In the genomic region with DNA sequence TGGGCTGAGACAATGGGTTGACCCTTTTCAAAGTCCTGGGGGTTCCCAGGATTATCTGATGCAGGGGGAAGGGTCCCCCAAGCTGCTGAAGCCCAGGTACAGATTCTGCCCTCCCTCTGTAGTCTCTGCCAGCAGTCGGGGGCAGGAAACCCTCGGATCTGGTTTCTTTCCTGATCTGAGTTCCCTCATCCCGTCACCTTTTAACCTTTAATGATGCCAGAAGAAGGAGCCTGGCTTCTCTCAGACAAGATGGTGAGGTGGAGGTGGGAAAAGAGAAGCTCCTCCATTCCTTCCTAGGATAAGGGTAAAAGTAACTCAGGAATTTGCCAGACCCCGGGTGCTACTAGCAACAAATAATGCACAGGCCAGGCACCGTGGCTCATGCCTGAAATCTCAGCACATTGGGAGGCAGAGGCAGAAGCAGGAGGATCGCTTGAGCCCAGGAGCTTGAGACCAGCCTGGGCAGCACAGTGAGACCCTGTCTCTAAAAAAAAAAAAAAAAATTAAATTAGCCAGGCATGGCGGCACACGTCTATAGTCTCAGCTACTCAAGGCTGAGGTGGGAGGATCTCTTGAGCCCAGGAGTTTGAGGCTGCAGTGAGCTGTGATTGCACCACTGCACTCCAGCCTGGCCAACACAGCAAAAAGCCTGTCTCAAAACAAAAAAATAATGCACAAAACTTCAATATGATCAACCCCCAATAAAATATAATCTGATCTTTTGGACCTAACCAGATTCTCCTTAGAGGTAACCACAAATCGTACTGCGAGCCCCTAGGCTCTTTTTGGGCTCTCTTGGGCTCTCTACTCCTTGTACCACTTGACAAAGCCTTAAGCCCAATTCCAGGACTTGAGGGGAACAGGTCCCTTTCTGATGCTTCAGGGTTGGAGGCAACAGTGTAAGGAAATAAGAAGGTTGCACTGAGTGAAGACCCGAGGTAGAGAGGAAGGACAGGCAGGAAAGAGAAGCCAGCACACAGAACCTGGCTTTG, we compare ENCODE assay signal across 12 cellular contexts. TPM values are rescaled to one million over a fixed set of nuclear protein-coding genes. Genes with fewer than 3 reads are reported as not detected.
DNase-seq lines count a peak whose midpoint lies in the region; ATAC-seq, FAIRE-seq and TF ChIP-seq lines count a peak whose summit lies in the region.
"Had no signal": no experiment of that assay in that cellular context is flagged by ENCODE, and none has a peak within 500 bp of the region (broad histone marks: within the 10 kb centered on the region; RNA-seq: fewer than 3 reads in every experiment).

No MANE protein-coding gene starts in this region.

- H3K4me1 ChIP-seq in HUES6 (ENCODE audit: control insufficient read depth, insufficient read depth, low read length) (peaks cover 46% of the 10 kb centered on the region), breast epithelium (peaks cover 5 to 24% of the 10 kb centered on the region in 2 donors), lung (ENCODE audit: control insufficient read depth in 2 of 2, insufficient read depth in 2 of 2, low read length in 2 of 2) (peaks cover 24 to 29% of the 10 kb centered on the region in 2 donors), testis (peaks cover 68% of the 10 kb centered on the region)

- H3K27me3 ChIP-seq in HUES6 (ENCODE audit: control insufficient read depth, insufficient read depth, low read length), result no peaks in the 10 kb centered on the region
- H3K27me3 ChIP-seq in breast epithelium, result no peaks in the 10 kb centered on the region
- no peaks in the 10 kb centered on the region for H3K27me3 ChIP-seq in lung (ENCODE audit: control insufficient read depth, insufficient read depth)
- no peaks in the 10 kb centered on the region for H3K27me3 ChIP-seq in testis

- H3K9me3 ChIP-seq in HUES6 (ENCODE audit: control insufficient read depth, insufficient read depth, low read depth, low read length) (no peaks in the 10 kb centered on the region), breast epithelium (no peaks in the 10 kb centered on the region), lung (ENCODE audit: control insufficient read depth in 2 of 2, insufficient read depth in 1 of 2, low read length in 1 of 2) (no peaks in the 10 kb centered on the region), testis (no peaks in the 10 kb centered on the region)

- WGBS in lung, 2 donors, result 51 to 60% methylated on average over 10 to 11 of the region's 11 CpGs
- WGBS in testis, 2 donors, result 45 to 53% methylated on average over 11 of the region's 11 CpGs

- H3K4me3 ChIP-seq in HUES6 (ENCODE audit: low read depth, low read length) (peak overlapping the region; percentile 39; the same call in 1 of the 2 replicates), breast epithelium (peak overlapping the region; percentile 31 to 97 (median 93)), lung (no peak overlapping the region), testis (no peak overlapping the region)

- H3K9ac ChIP-seq in HUES6 (ENCODE audit: low read length), result no peak overlapping the region

- peak overlapping the region; percentile 65; the same call in 1 of the 2 replicates for H3K27ac ChIP-seq in HUES6 (ENCODE audit: low read depth, low read length)
- peak overlapping the region; percentile 98 to 99 for H3K27ac ChIP-seq in breast epithelium
- peak overlapping the region; percentile 74 to 99 for H3K27ac ChIP-seq in lung (ENCODE audit: low read depth in 1 of 2, low read length in 1 of 2)
- peak overlapping the region; percentile 82 to 90 for H3K27ac ChIP-seq in testis

- intact Hi-C loops in breast epithelium (cut with DNase I; ENCODE audit: low total_unique reads), result no loop called here
- intact Hi-C loops in testis (cut with DNase I; ENCODE audit: low total_unique reads), result no loop called here

- no peak for TF ChIP-seq POLR2A in breast epithelium (IDR thresholded peaks at IDR 0.05)
- no peak for TF ChIP-seq POLR2A in testis (IDR thresholded peaks at IDR 0.05)
- no peak for TF ChIP-seq POLR2A in GM12892 (IDR thresholded peaks at IDR 0.05; ENCODE audit: low read depth, low read length)

- FAIRE-seq in GM12892 (lab: Jason Lieb, UNC), result no peak

- no peak for TF ChIP-seq CTCF in breast epithelium (IDR thresholded peaks at IDR 0.05)
- TF ChIP-seq CTCF in lung (IDR thresholded peaks at IDR 0.05; ENCODE audit: control extremely low read depth, extremely low read depth), result no peak
- TF ChIP-seq CTCF in testis (IDR thresholded peaks at IDR 0.05), result no peak

- ATAC-seq in lung (ENCODE audit: insufficient read depth, low FRiP score) (no peak), HG02763 (IDR thresholded peaks at IDR 0.05; ENCODE audit: unreplicated experiment) (no peak), GM21723 (IDR thresholded peaks at IDR 0.05; ENCODE audit: unreplicated experiment) (no peak)

- H3K36me3 ChIP-seq in HUES6 (ENCODE audit: control insufficient read depth, insufficient read depth, low read length), result no peaks in the 10 kb centered on the region
- H3K36me3 ChIP-seq in breast epithelium, result no peaks in the 10 kb centered on the region
- H3K36me3 ChIP-seq in lung (ENCODE audit: control insufficient read depth in 2 of 2, insufficient read depth in 2 of 2, low read length in 2 of 2), result peaks cover 0 to 3% of the 10 kb centered on the region in 2 donors
- H3K36me3 ChIP-seq in testis (ENCODE audit: low read depth, missing control alignments), result no peaks in the 10 kb centered on the region

- DNase-seq in breast epithelium (ENCODE audit: low spot score in 2 of 2) (no peak), lung (ENCODE audit: low spot score) (no peak), testis (no peak), GM12892 (ENCODE audit: insufficient read length) (no peak), HPDE6-E6E7 (ENCODE audit: extremely low spot score) (no peak)

RNA-seq across cellular contexts. Expression of gene CDC42EP4, which starts 5.7 kb away (rescaled TPM):
- total RNA-seq in breast epithelium (100 to 1,000 TPM in 2 of 3 donors, 10 to 100 TPM in 1; 71.0 to 141 (median 112) TPM), lung (10 to 100 TPM; 52.0 to 56.2 TPM), testis (100 to 1,000 TPM; 103 to 140 TPM)
- polyA plus RNA-seq in lung (10 to 100 TPM; 18.6 to 52.2 TPM), testis (ENCODE audit: insufficient read depth, low read depth, low replicate concordance) (55.9 TPM)
- polyA plus RNA-seq in GM12892 (2012; ENCODE audit: missing spikeins), result 1.9 TPM

RNA-seq across cellular contexts. Expression of gene CPSF4L, which starts 44.5 kb away (rescaled TPM):
- total RNA-seq in breast epithelium (under 1 TPM in 1 of 3 donors, not detected in 2; 0.29 TPM), lung (not detected), testis (under 1 TPM in 1 of 2 donors, not detected in 1; 0.94 TPM)
- polyA plus RNA-seq in lung (not detected), testis (ENCODE audit: insufficient read depth, low read depth, low replicate concordance) (0.79 TPM)
- not detected for polyA plus RNA-seq in GM12892 (2012; ENCODE audit: missing spikeins)
- total RNA-seq: activated CD8-positive, alpha-beta memory T cell treated with anti-CD3 and anti-CD28 coated beads for 36 hours; cerebellum; kidney epithelial cell; RPMI7951 had no signal

Comparison
In these comparisons a context has a peak if more than half of its experiments do, and no peak if none do; other contexts are left out.
1. H3K4me3 ChIP-seq: peak in HUES6 (single experiment) and breast epithelium (3 of 3); none in lung (single experiment) and testis (0 of 2).
2. Peak in every context shown above with its lines, with median percentiles within 50 percentile points of each other: H3K27ac ChIP-seq.